ENCODE assay signal across 1 cellular context in the genomic region with DNA sequence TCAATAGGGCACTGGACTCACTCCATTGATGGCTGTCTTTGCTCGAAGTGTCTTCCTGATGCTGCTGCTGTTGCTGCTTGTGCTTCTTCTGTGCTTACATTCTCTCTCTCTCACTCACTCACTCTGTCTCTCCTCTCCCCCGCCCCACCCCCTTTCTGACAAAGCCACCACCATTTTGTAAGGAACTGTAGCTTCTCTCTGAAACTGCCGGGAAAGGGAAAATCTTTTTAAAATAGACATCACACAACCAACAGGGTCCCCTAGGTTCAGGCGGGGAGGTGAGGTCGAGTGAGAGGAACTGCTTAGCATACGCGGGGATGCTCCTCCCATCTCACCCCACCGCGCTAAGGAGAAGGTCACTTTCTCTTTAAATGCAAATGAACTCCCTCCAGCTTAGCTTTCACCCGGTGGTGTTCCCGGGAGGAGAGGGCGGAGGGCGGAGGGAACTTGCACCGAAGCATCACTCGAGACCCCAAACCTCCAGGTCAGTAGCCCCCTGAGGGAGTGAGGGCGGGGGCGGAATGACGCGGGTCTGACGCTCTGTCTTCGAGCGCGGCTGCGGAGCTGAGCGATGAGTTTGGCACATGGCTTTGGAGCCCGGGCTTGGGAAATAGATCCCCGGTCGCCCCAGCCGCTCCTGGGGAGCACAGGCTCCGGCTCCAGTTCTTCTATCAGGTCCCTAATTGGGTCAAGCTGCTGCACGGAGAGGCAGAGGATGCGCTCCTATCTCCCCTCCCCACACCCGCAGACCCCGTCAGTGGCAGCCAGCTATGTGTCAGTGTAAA.
TF ChIP-seq lines count a peak whose summit lies in the region.

A gene (plus strand): TSS at position 370 of the 785 bp plus-strand sequence. CDS start 1,341 bp downstream, outside the sequence.

TF ChIP-seq in SK-N-SH, 30 proteins besides CTCF, POLR2A, EP300 and RAD21 (continued from another document):
- TF ChIP-seq, protein P1, sequence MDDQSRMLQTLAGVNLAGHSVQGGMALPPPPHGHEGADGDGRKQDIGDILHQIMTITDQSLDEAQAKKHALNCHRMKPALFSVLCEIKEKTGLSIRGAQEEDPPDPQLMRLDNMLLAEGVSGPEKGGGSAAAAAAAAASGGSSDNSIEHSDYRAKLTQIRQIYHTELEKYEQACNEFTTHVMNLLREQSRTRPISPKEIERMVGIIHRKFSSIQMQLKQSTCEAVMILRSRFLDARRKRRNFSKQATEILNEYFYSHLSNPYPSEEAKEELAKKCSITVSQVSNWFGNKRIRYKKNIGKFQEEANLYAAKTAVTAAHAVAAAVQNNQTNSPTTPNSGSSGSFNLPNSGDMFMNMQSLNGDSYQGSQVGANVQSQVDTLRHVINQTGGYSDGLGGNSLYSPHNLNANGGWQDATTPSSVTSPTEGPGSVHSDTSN (IDR thresholded peaks at IDR 0.05) = peak; percentile 12; the same call in 1 of the 2 replicates
- TF ChIP-seq FOXM1 (IDR thresholded peaks at IDR 0.05; ENCODE audit: low read depth) (no peak), MEF2A (IDR thresholded peaks at IDR 0.05; ENCODE audit: borderline replicate concordance, low read depth) (no peak), RFX5 (IDR thresholded peaks at IDR 0.05; ENCODE audit: low read length) (no peak), NFIC (IDR thresholded peaks at IDR 0.05; ENCODE audit: borderline replicate concordance) (no peak), TEAD4 (IDR thresholded peaks at IDR 0.05; ENCODE audit: borderline replicate concordance, insufficient read depth) (no peak), FOXJ3 (CRISPR knock-in tag; IDR thresholded peaks at IDR 0.05) (no peak), POLR2AphosphoS5 (IDR thresholded peaks at IDR 0.05; ENCODE audit: low read depth, low read length) (peak; percentile 27; the same call in 1 of the 2 replicates), GATA2 (CRISPR knock-in tag; IDR thresholded peaks at IDR 0.05) (no peak), SMC3 (IDR thresholded peaks at IDR 0.05; ENCODE audit: low read depth, low read length) (no peak), TAF1 (IDR thresholded peaks at IDR 0.05; ENCODE audit: borderline replicate concordance, low read depth, low read length) (0 out of 2 replicates have a peak, but pooled peaks have one; percentile 24), RCOR1 (IDR thresholded peaks at IDR 0.05; ENCODE audit: low read length) (no peak), ELF1 (IDR thresholded peaks at IDR 0.05) (no peak), EZH2phosphoT487 (IDR thresholded peaks at IDR 0.05; ENCODE audit: borderline replicate concordance, low read depth) (no peak), MXI1 (IDR thresholded peaks at IDR 0.05; ENCODE audit: low read depth, low read length) (peak; percentile 78; the same call in 1 of the 2 replicates), CHD2 (IDR thresholded peaks at IDR 0.05; ENCODE audit: low read length, partially characterized antibody) (no peak), SIN3A (IDR thresholded peaks at IDR 0.05; ENCODE audit: borderline replicate concordance, low read depth, low read length) (no peak), TCF12 (IDR thresholded peaks at IDR 0.05) (no peak), FOSL2 (IDR thresholded peaks at IDR 0.05; ENCODE audit: borderline replicate concordance, low read depth) (no peak), YY1 (IDR thresholded peaks at IDR 0.05; ENCODE audit: low read depth) (peak; percentile 62; the same call in 1 of the 2 replicates), GABPA (IDR thresholded peaks at IDR 0.05; ENCODE audit: low read depth) (peak; percentile 13; the same call in 1 of the 2 replicates)
- TF ChIP-seq, protein P2, sequence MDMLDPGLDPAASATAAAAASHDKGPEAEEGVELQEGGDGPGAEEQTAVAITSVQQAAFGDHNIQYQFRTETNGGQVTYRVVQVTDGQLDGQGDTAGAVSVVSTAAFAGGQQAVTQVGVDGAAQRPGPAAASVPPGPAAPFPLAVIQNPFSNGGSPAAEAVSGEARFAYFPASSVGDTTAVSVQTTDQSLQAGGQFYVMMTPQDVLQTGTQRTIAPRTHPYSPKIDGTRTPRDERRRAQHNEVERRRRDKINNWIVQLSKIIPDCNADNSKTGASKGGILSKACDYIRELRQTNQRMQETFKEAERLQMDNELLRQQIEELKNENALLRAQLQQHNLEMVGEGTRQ (IDR thresholded peaks at IDR 0.05; ENCODE audit: borderline replicate concordance, low read depth, low read length) = no peak
- TF ChIP-seq, protein P3, sequence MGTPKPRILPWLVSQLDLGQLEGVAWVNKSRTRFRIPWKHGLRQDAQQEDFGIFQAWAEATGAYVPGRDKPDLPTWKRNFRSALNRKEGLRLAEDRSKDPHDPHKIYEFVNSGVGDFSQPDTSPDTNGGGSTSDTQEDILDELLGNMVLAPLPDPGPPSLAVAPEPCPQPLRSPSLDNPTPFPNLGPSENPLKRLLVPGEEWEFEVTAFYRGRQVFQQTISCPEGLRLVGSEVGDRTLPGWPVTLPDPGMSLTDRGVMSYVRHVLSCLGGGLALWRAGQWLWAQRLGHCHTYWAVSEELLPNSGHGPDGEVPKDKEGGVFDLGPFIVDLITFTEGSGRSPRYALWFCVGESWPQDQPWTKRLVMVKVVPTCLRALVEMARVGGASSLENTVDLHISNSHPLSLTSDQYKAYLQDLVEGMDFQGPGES (IDR thresholded peaks at IDR 0.05; ENCODE audit: low read depth, low read length) = no peak
- TF ChIP-seq, protein P4, sequence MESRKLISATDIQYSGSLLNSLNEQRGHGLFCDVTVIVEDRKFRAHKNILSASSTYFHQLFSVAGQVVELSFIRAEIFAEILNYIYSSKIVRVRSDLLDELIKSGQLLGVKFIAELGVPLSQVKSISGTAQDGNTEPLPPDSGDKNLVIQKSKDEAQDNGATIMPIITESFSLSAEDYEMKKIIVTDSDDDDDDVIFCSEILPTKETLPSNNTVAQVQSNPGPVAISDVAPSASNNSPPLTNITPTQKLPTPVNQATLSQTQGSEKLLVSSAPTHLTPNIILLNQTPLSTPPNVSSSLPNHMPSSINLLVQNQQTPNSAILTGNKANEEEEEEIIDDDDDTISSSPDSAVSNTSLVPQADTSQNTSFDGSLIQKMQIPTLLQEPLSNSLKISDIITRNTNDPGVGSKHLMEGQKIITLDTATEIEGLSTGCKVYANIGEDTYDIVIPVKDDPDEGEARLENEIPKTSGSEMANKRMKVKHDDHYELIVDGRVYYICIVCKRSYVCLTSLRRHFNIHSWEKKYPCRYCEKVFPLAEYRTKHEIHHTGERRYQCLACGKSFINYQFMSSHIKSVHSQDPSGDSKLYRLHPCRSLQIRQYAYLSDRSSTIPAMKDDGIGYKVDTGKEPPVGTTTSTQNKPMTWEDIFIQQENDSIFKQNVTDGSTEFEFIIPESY (IDR thresholded peaks at IDR 0.05; ENCODE audit: borderline replicate concordance, low read depth) = no peak
